ENCODE assay signal across 8 cellular contexts in the genomic region with DNA sequence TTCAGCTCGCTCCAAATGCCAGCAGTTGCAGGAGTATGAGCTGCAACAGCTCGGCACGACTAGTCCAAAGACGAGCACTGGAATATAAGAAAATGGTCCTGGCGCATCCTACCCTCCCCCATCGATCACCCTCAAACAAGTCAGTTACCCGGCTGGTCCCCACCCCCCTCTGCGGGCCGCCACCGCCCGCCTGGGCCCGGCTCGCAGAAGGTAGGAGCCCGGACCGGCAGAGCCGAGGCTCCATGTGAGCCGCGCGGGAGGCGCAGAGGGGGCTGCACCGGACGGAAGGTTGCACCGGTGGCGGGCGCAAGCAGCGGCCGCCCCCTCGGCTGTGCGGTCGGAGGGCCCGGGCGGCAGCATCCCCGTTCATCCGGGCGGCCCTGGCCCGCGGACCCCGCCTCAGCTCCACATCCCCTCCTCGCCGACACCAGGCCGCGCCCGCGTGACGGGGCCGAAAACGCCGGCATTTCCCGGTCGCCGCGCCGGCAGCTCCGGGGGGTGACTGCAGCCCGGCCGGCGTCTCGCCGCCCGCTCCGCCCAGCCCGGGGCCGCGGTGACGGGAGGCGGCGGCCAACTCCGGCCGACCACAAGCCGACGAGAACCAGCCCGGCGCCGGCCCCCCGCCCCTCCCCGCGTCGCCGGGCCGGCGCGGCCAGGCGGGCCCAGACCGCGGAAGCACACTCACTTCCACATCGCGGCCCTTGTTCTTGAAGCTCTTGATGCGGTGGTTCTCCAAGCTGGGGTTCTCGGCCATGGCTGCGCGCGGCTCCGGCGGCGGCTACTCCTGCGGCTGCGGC.
DNase-seq lines count a peak whose midpoint lies in the region; ATAC-seq lines count a peak whose summit lies in the region.

No MANE protein-coding gene starts in this region.

- no peaks in the 10 kb centered on the region for H3K36me3 ChIP-seq in ES-I3 (ENCODE audit: insufficient read depth, low read length)
- H3K36me3 ChIP-seq in KOPT-K1 (ENCODE audit: insufficient read depth, low read length), result no peaks in the 10 kb centered on the region; the same call in 1 of the 2 replicates

- H3K27ac ChIP-seq in KOPT-K1 (ENCODE audit: low read depth, low read length, poor library complexity, severe bottlenecking) (peak overlapping the region; percentile 86), layer of hippocampus (ENCODE audit: low read depth, low read length) (peak overlapping the region; percentile 87)

- no peaks in the 10 kb centered on the region for H3K27me3 ChIP-seq in layer of hippocampus (ENCODE audit: control insufficient read depth, insufficient read depth, low read length)

- DNase-seq in activated CD4-positive, CD25-positive, alpha-beta regulatory T cell treated with anti-CD3 and anti-CD28 coated beads, Interleukin-2, amount 50 U/mL, for 16 hours (ENCODE audit: low read depth, low spot score), result peak; percentile 18
- peak; percentile 42 for DNase-seq in central memory CD4-positive, alpha-beta T cell
- peak; percentile 45 for DNase-seq in stimulated activated CD4-positive, alpha-beta T cell treated with anti-CD3 and anti-CD28 coated beads, Interleukin-1b, Interleukin-23, amount 100 ng/mL, for 48 hours
- no peak for DNase-seq in NCI-H2196 (lab: John Stamatoyannopoulos, UW; ENCODE audit: unreplicated experiment)

- H3K9me3 ChIP-seq in ES-I3 (ENCODE audit: control insufficient read depth, insufficient read depth, low read length) (no peaks in the 10 kb centered on the region), KOPT-K1 (ENCODE audit: insufficient read depth, low read length, poor library complexity, severe bottlenecking) (no peaks in the 10 kb centered on the region)

- ATAC-seq in GM21576 (IDR thresholded peaks at IDR 0.05; ENCODE audit: unreplicated experiment), result peak; percentile 15

- peaks cover 14% of the 10 kb centered on the region for H3K4me1 ChIP-seq in ES-I3 (ENCODE audit: insufficient read depth, low read length)

- H3K9ac ChIP-seq in ES-I3 (ENCODE audit: low read depth, low read length), result peak overlapping the region; percentile 52
